Comparison of ENCODE assay signal across 6 cellular contexts in genomic region chr17:4998666-4999428, GRCh38. TPM values are rescaled to one million over a fixed set of nuclear protein-coding genes. Genes with fewer than 3 reads are reported as not detected.
DNase-seq lines count a peak whose midpoint lies in the region; TF ChIP-seq lines count a peak whose summit lies in the region.

No MANE protein-coding gene starts in this region.

- TF ChIP-seq CTCF in 22Rv1 (IDR thresholded peaks at IDR 0.05) = no peak
- TF ChIP-seq CTCF in suprapubic skin (IDR thresholded peaks at IDR 0.05) = no peak

- no peak for TF ChIP-seq EP300 in suprapubic skin (IDR thresholded peaks at IDR 0.05)

- TF ChIP-seq POLR2A in suprapubic skin (IDR thresholded peaks at IDR 0.05) = no peak

- peaks cover 30% of the 10 kb centered on the region for H3K4me1 ChIP-seq in suprapubic skin

- 6% methylated on average over 14 of the region's 14 CpGs for WGBS in suprapubic skin

- H3K4me3 ChIP-seq in MG63 (peak overlapping the region; percentile 66), suprapubic skin (peak overlapping the region; percentile 96)

- H3K27me3 ChIP-seq in MG63 (no peaks in the 10 kb centered on the region), suprapubic skin (no peaks in the 10 kb centered on the region)

- DNase-seq in MG63 (peak; percentile 19), germinal center (ENCODE audit: low spot score) (peak; percentile 50), suprapubic skin (ENCODE audit: low spot score in 2 of 2) (peak in 1 of 2 donors; percentile 67), NCI-H2081 (lab: John Stamatoyannopoulos, UW) (no peak), NCI-H774 (lab: John Stamatoyannopoulos, UW) (no peak)

- H3K9me3 ChIP-seq in MG63 = no peaks in the 10 kb centered on the region
- H3K9me3 ChIP-seq in suprapubic skin = no peaks in the 10 kb centered on the region

- peak overlapping the region; percentile 79 for H3K27ac ChIP-seq in 22Rv1
- peak overlapping the region; percentile 87 for H3K27ac ChIP-seq in suprapubic skin

- peaks cover 23% of the 10 kb centered on the region for H3K36me3 ChIP-seq in MG63
- peaks cover 30% of the 10 kb centered on the region for H3K36me3 ChIP-seq in suprapubic skin

RNA-seq across cellular contexts. Expression of gene KIF1C, which starts 1.1 kb away (rescaled TPM):
- 19.1 and 58.1 TPM in 2 replicates for total RNA-seq in MG63 (2014; rRNA removed; shearing (Covaris generic); ENCODE audit: low replicate concordance)
- 100 to 1,000 TPM in 2 of 4 donors, 10 to 100 TPM in 2; 52.7 to 104 (median 97.8) TPM for total RNA-seq in suprapubic skin

RNA-seq across cellular contexts. Expression of gene INCA1, which starts 1.5 kb away (rescaled TPM):
- not detected in 2 replicates for total RNA-seq in MG63 (2014; rRNA removed; shearing (Covaris generic); ENCODE audit: low replicate concordance)
- 1 to 10 TPM in 2 of 4 donors, under 1 TPM in 2; 0.73 to 1.4 (median 1.2) TPM for total RNA-seq in suprapubic skin

RNA-seq across cellular contexts. Expression of gene CAMTA2, which starts 11.4 kb away (rescaled TPM):
- 1.9 and 5.6 TPM in 2 replicates for total RNA-seq in MG63 (2014; rRNA removed; shearing (Covaris generic); ENCODE audit: low replicate concordance)
- total RNA-seq in suprapubic skin = 10 to 100 TPM; 27.4 to 60.8 (median 34.6) TPM

RNA-seq across cellular contexts. Expression of gene SPAG7, which starts 31.2 kb away (rescaled TPM):
- total RNA-seq in MG63 (2014; rRNA removed; shearing (Covaris generic); ENCODE audit: low replicate concordance) = 32.2 and 88.3 TPM in 2 replicates
- total RNA-seq in suprapubic skin = 10 to 100 TPM; 30.5 to 52.7 (median 47.1) TPM

RNA-seq across cellular contexts. Expression of gene SLC52A1, which starts 36.4 kb away (rescaled TPM):
- total RNA-seq in MG63 (2014; rRNA removed; shearing (Covaris generic); ENCODE audit: low replicate concordance) = not detected in 2 replicates
- total RNA-seq in suprapubic skin = 10 to 100 TPM in 1 of 4 donors, 1 to 10 TPM in 3; 2.2 to 25.0 (median 5.9) TPM

Comparison
In these comparisons a context has a peak if more than half of its experiments do, and no peak if none do; other contexts are left out.
1. DNase-seq: peak in MG63 (single experiment) and germinal center (single experiment); none in NCI-H2081 (0 of 2) and NCI-H774 (single experiment).